9 cellular contexts compared by ENCODE assay signal in the genomic region with DNA sequence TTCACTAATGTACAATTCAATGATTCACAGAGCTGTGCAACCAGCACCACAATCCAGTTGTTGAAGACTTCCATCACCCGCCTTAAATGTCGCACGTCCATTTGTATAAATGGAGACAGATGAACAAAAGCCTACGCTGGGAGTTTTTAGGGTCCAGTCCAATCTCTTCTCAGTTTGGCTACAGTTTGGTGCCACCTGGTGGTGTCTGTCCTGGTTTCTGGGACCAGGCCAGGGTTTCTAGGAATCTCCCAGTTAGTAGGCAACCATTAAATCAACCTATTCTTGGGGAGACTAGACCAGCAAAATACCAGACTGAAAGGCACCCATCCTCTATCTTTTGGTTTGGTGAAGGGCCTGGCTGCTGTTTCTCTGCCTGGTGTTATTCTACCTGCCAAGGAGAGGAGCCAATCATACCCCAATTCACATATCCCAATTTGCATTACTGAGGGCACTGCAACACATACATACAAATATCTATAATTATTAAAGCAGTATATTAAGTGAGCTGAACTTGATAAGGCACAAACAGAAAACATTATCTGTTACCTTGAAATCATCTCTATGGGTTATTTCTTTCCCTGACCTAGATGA. TPM values are rescaled to one million over a fixed set of nuclear protein-coding genes. Genes with fewer than 3 reads are reported as not detected.
DNase-seq lines count a peak whose midpoint lies in the region; ATAC-seq and TF ChIP-seq lines count a peak whose summit lies in the region.
"Had no signal": no experiment of that assay in that cellular context is flagged by ENCODE, and none has a peak within 500 bp of the region (broad histone marks: within the 10 kb centered on the region; RNA-seq: fewer than 3 reads in every experiment).

No MANE protein-coding gene starts in this region.

- H2AFZ ChIP-seq in SU-DHL-6 (ENCODE audit: low read depth, low read length, severe bottlenecking) (no peak overlapping the region), neuron (ENCODE audit: low read depth, low read length) (peak overlapping the region; percentile 39)

- H3K9me3 ChIP-seq in SU-DHL-6 (ENCODE audit: insufficient read depth, low read length) = no peaks in the 10 kb centered on the region
- no peaks in the 10 kb centered on the region for H3K9me3 ChIP-seq in neuron (ENCODE audit: low read length)
- H3K9me3 ChIP-seq: BLaER1 treated with 17β-estradiol and CSF1 and Interleukin-3, amounts not matched to agents 10 nM and 100 nM had no signal

- H3K27me3 ChIP-seq in SU-DHL-6 (ENCODE audit: low read length) (no peaks in the 10 kb centered on the region), neuron (ENCODE audit: insufficient read depth, low read length) (no peaks in the 10 kb centered on the region)
- H3K27me3 ChIP-seq: BLaER1 treated with 17β-estradiol and CSF1 and Interleukin-3, amounts not matched to agents 10 nM and 100 nM had no signal

- H3K9me2 ChIP-seq in SU-DHL-6 (replicated peaks; ENCODE audit: insufficient read depth, low read length) = no peaks in the 10 kb centered on the region

- peaks cover 14% of the 10 kb centered on the region for H3K4me1 ChIP-seq in neuron (ENCODE audit: insufficient read depth, low read length)

- no peaks in the 10 kb centered on the region; the same call in 1 of the 2 replicates for H3F3A ChIP-seq in SU-DHL-6 (ENCODE audit: insufficient read depth)

- no peaks in the 10 kb centered on the region for H4K20me1 ChIP-seq in SU-DHL-6 (ENCODE audit: low read depth, low read length)

- ATAC-seq in GM21737 (IDR thresholded peaks at IDR 0.05; ENCODE audit: unreplicated experiment) (no peak), GM21528 (IDR thresholded peaks at IDR 0.05; ENCODE audit: low FRiP score, unreplicated experiment) (no peak)

- peak; percentile 31 for TF ChIP-seq CTCF in SU-DHL-6 (IDR thresholded peaks at IDR 0.05; ENCODE audit: insufficient read depth, low read length, poor library complexity, severe bottlenecking)
- TF ChIP-seq CTCF in epithelial cell of proximal tubule (conservative IDR thresholded peaks at IDR 0.05; ENCODE audit: low read depth, low read length) = peak; percentile 85

- DNase-seq in SIG-M5 treated with dmso at 0.1 percent for 504 hours (lab: John Stamatoyannopoulos, UW; ENCODE audit: unreplicated experiment) = peak; percentile 51
- no peak for DNase-seq in SIG-M5 (lab: John Stamatoyannopoulos, UW)
- peak; percentile 44 for DNase-seq in NCI-H1092 treated with DMSO at 0.1 percent for 48 hours (lab: John Stamatoyannopoulos, UW)
- no peak for DNase-seq in epithelial cell of proximal tubule (ENCODE audit: low read depth)

- H3K9ac ChIP-seq in SU-DHL-6 (ENCODE audit: low read length) = no peak overlapping the region
- H3K9ac ChIP-seq: BLaER1 treated with 17β-estradiol and CSF1 and Interleukin-3, amounts not matched to agents 10 nM and 100 nM had no signal

- H3K4me3 ChIP-seq in SU-DHL-6 (ENCODE audit: insufficient read depth, low read length, poor library complexity, severe bottlenecking) (no peak overlapping the region), epithelial cell of proximal tubule (ENCODE audit: low read depth, low read length) (no peak overlapping the region), neuron (ENCODE audit: low read length) (no peak overlapping the region)
- H3K4me3 ChIP-seq: BLaER1 treated with 17β-estradiol and CSF1 and Interleukin-3, amounts not matched to agents 10 nM and 100 nM had no signal

- no peak overlapping the region for H3K27ac ChIP-seq in SU-DHL-6 (ENCODE audit: low read depth, low read length)
- H3K27ac ChIP-seq: BLaER1 treated with 17β-estradiol and CSF1 and Interleukin-3, amounts not matched to agents 10 nM and 100 nM had no signal

- H3K4me2 ChIP-seq in SU-DHL-6 (ENCODE audit: low read depth, low read length, poor library complexity, severe bottlenecking) = no peak overlapping the region
- H3K4me2 ChIP-seq: BLaER1 treated with 17β-estradiol and CSF1 and Interleukin-3, amounts not matched to agents 10 nM and 100 nM had no signal

- peaks cover 24% of the 10 kb centered on the region for H3K79me2 ChIP-seq in SU-DHL-6 (ENCODE audit: insufficient read depth, low read length)

- H3K36me3 ChIP-seq in SU-DHL-6 (ENCODE audit: low read length) (no peaks in the 10 kb centered on the region), neuron (ENCODE audit: insufficient read depth, low read length) (peaks cover 1% of the 10 kb centered on the region)
- H3K36me3 ChIP-seq: BLaER1 treated with 17β-estradiol and CSF1 and Interleukin-3, amounts not matched to agents 10 nM and 100 nM had no signal

RNA-seq across cellular contexts. Expression of gene DDX1, which starts 3.2 kb away (rescaled TPM):
- 70.2 and 77.0 TPM in 2 replicates for total RNA-seq in epithelial cell of proximal tubule

RNA-seq across cellular contexts. Expression of gene NBAS, which starts 27.3 kb away (rescaled TPM):
- total RNA-seq in epithelial cell of proximal tubule = 33.6 and 48.4 TPM in 2 replicates

Comparison
In these comparisons a context has a peak if more than half of its experiments do, and no peak if none do; other contexts are left out.
1. DNase-seq: peak in SIG-M5 treated with dmso at 0.1 percent for 504 hours (single experiment) and NCI-H1092 treated with DMSO at 0.1 percent for 48 hours (single experiment); none in SIG-M5 (single experiment) and epithelial cell of proximal tubule (single experiment).